Comparison of ENCODE assay signal across 26 cellular contexts in genomic region chr6:168670386-168670985, GRCh38.
"Had no signal": no experiment of that assay in that cellular context is flagged by ENCODE, and none has a peak within 500 bp of the region (broad histone marks: within the 10 kb centered on the region; RNA-seq: fewer than 3 reads in every experiment).

No MANE protein-coding gene starts in this region.

- H3K4me1 ChIP-seq: adrenal gland, Peyer's patch, SJSA1 had no signal

- ATAC-seq: activated CD8-positive, alpha-beta T cell treated with anti-CD3 and anti-CD28 coated beads, Interleukin-2, amount 10 ng/mL, durations not matched to agents 7 days and 5 days; SK-N-SH treated with all-trans-retinoic acid at 6 μM for 48 hours; T-helper 17 cell; WTC11 had no signal

- H3K4me1 Mint-ChIP-seq: activated naive CD8-positive, alpha-beta T cell treated with anti-CD3 and anti-CD28 coated beads, Interleukin-2, amount 10 ng/mL, durations not matched to agents 7 days and 5 days; T-helper 17 cell had no signal

- H3K27ac Mint-ChIP-seq: activated CD8-positive, alpha-beta T cell treated with anti-CD3 and anti-CD28 coated beads, Interleukin-2, amount 10 ng/mL, durations not matched to agents 7 days and 5 days; activated naive CD8-positive, alpha-beta T cell treated with anti-CD3 and anti-CD28 coated beads, Interleukin-2, amount 10 ng/mL, durations not matched to agents 7 days and 5 days; T-helper 17 cell; WTC11 had no signal

- H3K4me3 ChIP-seq: adrenal gland, Peyer's patch, SJSA1 had no signal

- H3K27me3 ChIP-seq: adrenal gland, Peyer's patch, SJSA1 had no signal

- H3K9me3 Mint-ChIP-seq: activated naive CD8-positive, alpha-beta T cell treated with anti-CD3 and anti-CD28 coated beads, Interleukin-2, amount 10 ng/mL, durations not matched to agents 7 days and 5 days; WTC11 had no signal

- H3K36me3 ChIP-seq: adrenal gland, Peyer's patch, SJSA1 had no signal

- H3K4me3 Mint-ChIP-seq: activated CD8-positive, alpha-beta T cell treated with anti-CD3 and anti-CD28 coated beads, Interleukin-2, amount 10 ng/mL, durations not matched to agents 7 days and 5 days; activated naive CD8-positive, alpha-beta T cell treated with anti-CD3 and anti-CD28 coated beads, Interleukin-2, amount 10 ng/mL, durations not matched to agents 7 days and 5 days; T-helper 17 cell; WTC11 had no signal

- DNase-seq: activated CD4-positive, alpha-beta T cell treated with anti-CD3 and anti-CD28 coated beads for 48 hours; activated CD4-positive, alpha-beta T cell treated with anti-CD3 and anti-CD28 coated beads, Interleukin-2, amount 50 U/mL, for 4 hours; activated CD4-positive, CD25-positive, alpha-beta regulatory T cell treated with anti-CD3 and anti-CD28 coated beads, Interleukin-2, amount 50 U/mL, for 72 hours; activated CD8-positive, alpha-beta memory T cell treated with anti-CD3 and anti-CD28 coated beads, Interleukin-2, amount 50 U/mL, for 48 hours; activated CD8-positive, alpha-beta T cell treated with anti-CD3 and anti-CD28 coated beads, Interleukin-2, amount 10 ng/mL, durations not matched to agents 7 days and 5 days; activated naive CD4-positive, alpha-beta T cell treated with anti-CD3 and anti-CD28 coated beads, Interleukin-2, amount 50 U/mL, for 16 hours; activated naive CD8-positive, alpha-beta T cell treated with anti-CD3 and anti-CD28 coated beads, Interleukin-2, amount 10 ng/mL, durations not matched to agents 7 days and 5 days; activated T-cell treated with anti-CD3 and anti-CD28 coated beads, Interleukin-2, amount 50 U/mL, for 1 hour; anterior cingulate cortex; Karpas-422; MM.1S; NCI-H1105 treated with DMSO at 0.1 percent for 48 hours; NCI-H1436 treated with DMSO at 0.1 percent for 48 hours; NCI-H187; NCI-H2081; NCI-H510A treated with DMSO at 0.1 percent for 48 hours; NCI-H69; Right ventricle myocardium superior; T-helper 17 cell; T-helper 9 cell had no signal

- H3K9me3 ChIP-seq: adrenal gland, Peyer's patch had no signal

- H3K36me3 Mint-ChIP-seq: activated naive CD8-positive, alpha-beta T cell treated with anti-CD3 and anti-CD28 coated beads, Interleukin-2, amount 10 ng/mL, durations not matched to agents 7 days and 5 days; WTC11 had no signal

- H3K27ac ChIP-seq: adrenal gland, Peyer's patch, RWPE1, SJSA1 had no signal
